ENCODE assay signal across 23 cellular contexts in the genomic region with DNA sequence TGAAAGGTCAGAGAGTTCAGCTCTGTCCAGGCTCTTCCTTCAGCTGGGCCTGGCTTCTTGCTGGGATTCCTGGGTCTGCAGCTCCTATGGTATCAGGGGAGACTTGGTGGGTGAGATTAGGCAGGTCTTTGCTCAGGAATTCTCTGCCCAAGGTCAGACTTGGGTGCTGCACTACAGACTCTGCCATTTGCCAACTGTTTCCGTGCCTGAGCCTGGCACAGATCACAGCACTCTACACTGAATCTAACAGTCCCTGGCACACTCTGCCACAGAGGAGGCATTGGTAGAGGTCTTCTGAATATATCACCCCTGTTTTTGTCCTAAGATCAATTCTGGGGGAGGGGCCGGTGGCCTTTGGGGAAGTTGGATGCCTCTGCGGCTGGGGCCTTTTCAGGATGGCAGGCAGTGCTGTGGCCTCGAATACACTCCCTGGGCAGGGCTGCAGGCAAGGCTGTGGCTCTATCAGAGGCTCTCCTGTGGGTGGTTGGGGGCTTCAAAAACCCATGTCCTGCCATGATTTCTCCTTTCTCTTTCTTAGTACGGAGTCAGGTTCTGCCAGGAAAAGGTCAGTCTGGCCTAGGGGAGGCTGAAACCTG.
DNase-seq lines count a peak whose midpoint lies in the region; ATAC-seq and TF ChIP-seq lines count a peak whose summit lies in the region.
"Had no signal": no experiment of that assay in that cellular context is flagged by ENCODE, and none has a peak within 500 bp of the region (broad histone marks: within the 10 kb centered on the region; RNA-seq: fewer than 3 reads in every experiment).

No MANE protein-coding gene starts in this region.

- H3K27ac Mint-ChIP-seq in GM23338, result peak overlapping the region; percentile 82; the same call in 1 of the 2 replicates
- H3K27ac Mint-ChIP-seq in endodermal cell, result no peak overlapping the region
- H3K27ac Mint-ChIP-seq in activated T-helper 2 cell treated with anti-CD3 and anti-CD28 coated beads, Interferon-gamma antibody, Interleukin-2, Interleukin-4, amounts not matched to agents 10 μg/mL and 5 μg/mL and 100 μg/mL, durations not matched to agents 14 hours and 24 hours and 36 hours, result no peak overlapping the region
- H3K27ac Mint-ChIP-seq: CD4-positive, CD25-positive, alpha-beta regulatory T cell had no signal

- 84% methylated on average over 5 of the region's 5 CpGs; no CpG with 5 or more reads in 1 of the 2 experiments for WGBS in endodermal cell (ENCODE audit: insufficient coverage in 1 of 2, insufficient read length in 1 of 2), 2 experiments
- no CpG with 5 or more reads among the region's 5 CpGs for WGBS in neuronal stem cell (ENCODE audit: extremely low coverage in 2 of 2, insufficient read length in 2 of 2, insufficient replicate concordance in 1 of 2), 2 donors

- no peak overlapping the region for H3K14ac ChIP-seq in neuronal stem cell (ENCODE audit: low read length)

- H3K27me3 Mint-ChIP-seq in GM23338 (ENCODE audit: insufficient read depth, low read depth, poor library complexity), result peaks cover 6% of the 10 kb centered on the region
- no peaks in the 10 kb centered on the region for H3K27me3 Mint-ChIP-seq in endodermal cell (ENCODE audit: insufficient read depth)
- H3K27me3 Mint-ChIP-seq in activated T-helper 2 cell treated with anti-CD3 and anti-CD28 coated beads, Interferon-gamma antibody, Interleukin-2, Interleukin-4, amounts not matched to agents 10 μg/mL and 5 μg/mL and 100 μg/mL, durations not matched to agents 14 hours and 24 hours and 36 hours (ENCODE audit: low read depth), result peaks cover 9% of the 10 kb centered on the region

- H2BK5ac ChIP-seq in neuronal stem cell (ENCODE audit: low read length), result no peak overlapping the region

- no peak overlapping the region for H3K4ac ChIP-seq in neuronal stem cell (ENCODE audit: low read length)

- no peak overlapping the region for H2BK120ac ChIP-seq in neuronal stem cell (ENCODE audit: low read depth, low read length)

- H3K36me3 Mint-ChIP-seq in GM23338 (ENCODE audit: low read depth) (peaks cover 6% of the 10 kb centered on the region; the same call in 2 of the 3 replicates), endodermal cell (ENCODE audit: low read depth) (peaks cover 23% of the 10 kb centered on the region)
- no peaks in the 10 kb centered on the region for H3K36me3 Mint-ChIP-seq in activated T-helper 2 cell treated with anti-CD3 and anti-CD28 coated beads, Interferon-gamma antibody, Interleukin-2, Interleukin-4, amounts not matched to agents 10 μg/mL and 5 μg/mL and 100 μg/mL, durations not matched to agents 14 hours and 24 hours and 36 hours (ENCODE audit: low read depth)
- H3K36me3 Mint-ChIP-seq: CD4-positive, CD25-positive, alpha-beta regulatory T cell had no signal

- H3K9me3 Mint-ChIP-seq in GM23338 (0 out of 3 replicates have a peak, but pooled peaks cover 2% of the 10 kb centered on the region), endodermal cell (no peaks in the 10 kb centered on the region)
- H3K9me3 Mint-ChIP-seq in activated T-helper 2 cell treated with anti-CD3 and anti-CD28 coated beads, Interferon-gamma antibody, Interleukin-2, Interleukin-4, amounts not matched to agents 10 μg/mL and 5 μg/mL and 100 μg/mL, durations not matched to agents 14 hours and 24 hours and 36 hours, result no peaks in the 10 kb centered on the region

- H2AFZ ChIP-seq in GM23338 (no peak overlapping the region; the same call in 1 of the 2 replicates), neuronal stem cell (ENCODE audit: low read length) (no peak overlapping the region)

- H3K79me2 ChIP-seq in GM23338 (replicated peaks; ENCODE audit: insufficient read depth), result no peaks in the 10 kb centered on the region

- H2BK15ac ChIP-seq in neuronal stem cell (ENCODE audit: low read length), result no peak overlapping the region

- no peak overlapping the region for H2AK5ac ChIP-seq in neuronal stem cell (ENCODE audit: low read depth, low read length)

- ATAC-seq in GM23338, result peak; percentile 51
- no peak for ATAC-seq in GM18519 (IDR thresholded peaks at IDR 0.05; ENCODE audit: low FRiP score, unreplicated experiment)
- ATAC-seq: GM12878, HepG2, K562 had no signal

- H3K27me3 ChIP-seq in GM23338 (ENCODE audit: insufficient read depth), result no peaks in the 10 kb centered on the region
- H3K27me3 ChIP-seq in endodermal cell (ENCODE audit: control insufficient read depth, insufficient read depth, low read length, poor library complexity, severe bottlenecking), result no peaks in the 10 kb centered on the region
- H3K27me3 ChIP-seq in neuronal stem cell (ENCODE audit: control insufficient read depth in 3 of 3, insufficient read depth in 3 of 3, low read depth in 1 of 3, low read length in 3 of 3), result no peaks in the 10 kb centered on the region
- H3K27me3 ChIP-seq: Peyer's patch had no signal

- H3K18ac ChIP-seq in neuronal stem cell (ENCODE audit: low read length), result peak overlapping the region; percentile 65

- H3K27ac ChIP-seq in GM23338 (ENCODE audit: low read depth) (no peak overlapping the region), endodermal cell (ENCODE audit: low read depth, low read length) (no peak overlapping the region), neuronal stem cell (replicated peaks; ENCODE audit: low read length) (no peak overlapping the region)
- H3K27ac ChIP-seq: HL-60, Peyer's patch had no signal

- no peaks in the 10 kb centered on the region for H3K79me1 ChIP-seq in neuronal stem cell (ENCODE audit: low read depth, low read length)

- H3K4me3 ChIP-seq in GM23338, result no peak overlapping the region
- no peak overlapping the region for H3K4me3 ChIP-seq in endodermal cell (ENCODE audit: low read length)
- no peak overlapping the region for H3K4me3 ChIP-seq in neuronal stem cell (ENCODE audit: low read length in 2 of 2)
- H3K4me3 ChIP-seq: GM12878, HAP-1, K562, Peyer's patch had no signal

- no peak overlapping the region for H3K9ac ChIP-seq in endodermal cell (ENCODE audit: extremely low read depth, low read length, poor library complexity, severe bottlenecking)
- H3K9ac ChIP-seq in neuronal stem cell (ENCODE audit: low read depth, low read length, poor library complexity), result no peak overlapping the region

- H4K91ac ChIP-seq in neuronal stem cell (ENCODE audit: low read depth, low read length, poor library complexity), result no peak overlapping the region

- no peaks in the 10 kb centered on the region for H3K36me3 ChIP-seq in GM23338 (ENCODE audit: insufficient read depth)
- H3K36me3 ChIP-seq in endodermal cell (ENCODE audit: control insufficient read depth, insufficient read depth, low read length), result no peaks in the 10 kb centered on the region
- no peaks in the 10 kb centered on the region for H3K36me3 ChIP-seq in neuronal stem cell (replicated peaks in 1 of 2; ENCODE audit: control insufficient read depth in 2 of 2, insufficient read depth in 2 of 2, low read length in 2 of 2)
- H3K36me3 ChIP-seq: HAP-1, Peyer's patch had no signal

- H4K8ac ChIP-seq in neuronal stem cell (ENCODE audit: low read depth, low read length), result no peak overlapping the region

- no peak overlapping the region for H2BK12ac ChIP-seq in neuronal stem cell (ENCODE audit: low read length)

- H3K4me1 Mint-ChIP-seq in GM23338 (peaks cover 27% of the 10 kb centered on the region), endodermal cell (peaks cover 25% of the 10 kb centered on the region)
- no peaks in the 10 kb centered on the region for H3K4me1 Mint-ChIP-seq in activated T-helper 2 cell treated with anti-CD3 and anti-CD28 coated beads, Interferon-gamma antibody, Interleukin-2, Interleukin-4, amounts not matched to agents 10 μg/mL and 5 μg/mL and 100 μg/mL, durations not matched to agents 14 hours and 24 hours and 36 hours (ENCODE audit: low read depth)
- H3K4me1 Mint-ChIP-seq: CD4-positive, CD25-positive, alpha-beta regulatory T cell had no signal

- DNase-seq in GM23338 (ENCODE audit: low spot score), result no peak
- DNase-seq in KG1 (lab: John Stamatoyannopoulos, UW), result peak; percentile 3
- peak; percentile 36 for DNase-seq in endodermal cell
- DNase-seq in neuronal stem cell (ENCODE audit: low spot score), result no peak
- DNase-seq in stimulated activated CD4-positive, alpha-beta T cell treated with anti-CD3 and anti-CD28 coated beads, Interleukin-2, amount 100 ng/mL, for 24 hours, result no peak
- no peak for DNase-seq in activated T-helper 2 cell treated with anti-CD3 and anti-CD28 coated beads, Interferon-gamma antibody, Interleukin-2, Interleukin-4, amounts not matched to agents 10 μg/mL and 5 μg/mL and 100 μg/mL, durations not matched to agents 14 hours and 24 hours and 36 hours (ENCODE audit: low spot score)
- DNase-seq in NCI-H2029 (lab: John Stamatoyannopoulos, UW), result no peak
- DNase-seq: CD4-positive, CD25-positive, alpha-beta regulatory T cell; COR-L47; DMS79 treated with DMSO at 0.1 percent for 48 hours; MM.1S; NCI-H1048; NCI-H1436 treated with DMSO at 0.1 percent for 48 hours; NCI-H1930; NCI-H2227 treated with DMSO at 0.1 percent for 48 hours; NCI-H510A; Peyer's patch had no signal

- H3K23ac ChIP-seq in neuronal stem cell (ENCODE audit: low read depth, low read length, poor library complexity), result no peak overlapping the region

- H3K4me1 ChIP-seq in GM23338 (ENCODE audit: insufficient read depth) (peaks cover 23% of the 10 kb centered on the region), endodermal cell (ENCODE audit: control insufficient read depth, insufficient read depth, low read length) (peaks cover 12% of the 10 kb centered on the region), neuronal stem cell (ENCODE audit: control insufficient read depth in 2 of 2, insufficient read depth in 1 of 2, low read depth in 1 of 2, low read length in 2 of 2) (peaks cover 4 to 7% of the 10 kb centered on the region in 2 donors)
- H3K4me1 ChIP-seq: HAP-1, Peyer's patch had no signal

- peaks cover 6% of the 10 kb centered on the region; the same call in 1 of the 2 replicates for H3K9me2 ChIP-seq in GM23338 (ENCODE audit: insufficient read depth)

- H3K4me3 Mint-ChIP-seq in GM23338 (no peak overlapping the region), endodermal cell (no peak overlapping the region)
- H3K4me3 Mint-ChIP-seq in activated T-helper 2 cell treated with anti-CD3 and anti-CD28 coated beads, Interferon-gamma antibody, Interleukin-2, Interleukin-4, amounts not matched to agents 10 μg/mL and 5 μg/mL and 100 μg/mL, durations not matched to agents 14 hours and 24 hours and 36 hours (ENCODE audit: low read depth), result no peak overlapping the region
- H3K4me3 Mint-ChIP-seq: CD4-positive, CD25-positive, alpha-beta regulatory T cell had no signal

- no peaks in the 10 kb centered on the region for H3F3A ChIP-seq in GM23338 (replicated peaks; ENCODE audit: low read depth)

- no peaks in the 10 kb centered on the region for H4K20me1 ChIP-seq in GM23338 (replicated peaks; ENCODE audit: insufficient read depth)

- H3K4me2 ChIP-seq in GM23338, result peak overlapping the region; percentile 30
- no peak overlapping the region for H3K4me2 ChIP-seq in neuronal stem cell (ENCODE audit: insufficient read depth, low read length, poor library complexity, severe bottlenecking)

- TF ChIP-seq CTCF in GM23338 (conservative IDR thresholded peaks at IDR 0.05; ENCODE audit: low read depth in 2 of 2) (no peak), endodermal cell (conservative IDR thresholded peaks at IDR 0.05) (no peak)

- H3K9me3 ChIP-seq in endodermal cell (ENCODE audit: control insufficient read depth, low read length) (no peaks in the 10 kb centered on the region), neuronal stem cell (replicated peaks in 1 of 2; ENCODE audit: control insufficient read depth in 2 of 2, insufficient read depth in 1 of 2, low read depth in 1 of 2, low read length in 2 of 2) (no peaks in the 10 kb centered on the region)
- H3K9me3 ChIP-seq: HAP-1, Peyer's patch had no signal

- intact Hi-C loops in activated T-helper 2 cell treated with anti-CD3 and anti-CD28 coated beads, Interferon-gamma antibody, Interleukin-2, Interleukin-4, amounts not matched to agents 10 μg/mL and 5 μg/mL and 100 μg/mL, durations not matched to agents 14 hours and 24 hours and 36 hours (cut with micrococcal nuclease), result no loop called here

Comparison
In these comparisons a context has a peak if more than half of its experiments do, and no peak if none do; other contexts are left out.
1. DNase-seq: peak in KG1 (single experiment) and endodermal cell (single experiment); none in GM23338 (single experiment), neuronal stem cell (single experiment), stimulated activated CD4-positive, alpha-beta T cell treated with anti-CD3 and anti-CD28 coated beads, Interleukin-2, amount 100 ng/mL, for 24 hours (0 of 2), activated T-helper 2 cell treated with anti-CD3 and anti-CD28 coated beads, Interferon-gamma antibody, Interleukin-2, Interleukin-4, amounts not matched to agents 10 μg/mL and 5 μg/mL and 100 μg/mL, durations not matched to agents 14 hours and 24 hours and 36 hours (single experiment) and NCI-H2029 (single experiment).